In genomic region chr10:5094265-5095205, GRCh38 we compare ENCODE assay signal across 8 cellular contexts.
A peak's percentile ranks its signal among the peaks of the same experiment; 100 is the strongest.
DNase-seq lines count a peak whose midpoint lies in the region; ATAC-seq, FAIRE-seq and TF ChIP-seq lines count a peak whose summit lies in the region.

TSS of gene AKR1C3 (plus strand) at chr10:5094414. CDS start at chr10:5094445, 31 bp downstream.

- H3K9me3 ChIP-seq in BLaER1 treated with 17β-estradiol and CSF1 and Interleukin-3, amounts not matched to agents 10 nM and 100 nM (replicated peaks in 1 of 11) = peaks cover 0 to 12% (median 0%) of the 10 kb centered on the region in 11 experiments; a peak in 9 of 22 replicates

- peak; percentile 21 for DNase-seq in HEK293T (ENCODE audit: extremely low spot score)
- DNase-seq in epithelial cell of esophagus (ENCODE audit: low read depth) = peak; percentile 82
- peak; percentile 18 for DNase-seq in midbrain (lab: John Stamatoyannopoulos, UW)
- peak; percentile 46 for DNase-seq in urothelium cell line (ENCODE audit: low spot score)

- H3K4me2 ChIP-seq in BLaER1 treated with 17β-estradiol and CSF1 and Interleukin-3, amounts not matched to agents 10 nM and 100 nM = peak within 1 kb of the TSS; percentile 48 to 83 (median 74)

- H3K36me3 ChIP-seq in BLaER1 treated with 17β-estradiol and CSF1 and Interleukin-3, amounts not matched to agents 10 nM and 100 nM = no peaks in the 10 kb centered on the region

- peaks cover 0 to 12% (median 8%) of the 10 kb centered on the region in 10 experiments; a peak in 13 of 20 replicates for H3K4me1 ChIP-seq in BLaER1 treated with 17β-estradiol and CSF1 and Interleukin-3, amounts not matched to agents 10 nM and 100 nM

- CTCF ChIA-PET in HEK293T (lab: Yijun Ruan, JAX) = no interaction called here

- POLR2A ChIA-PET in HEK293T (lab: Yijun Ruan, JAX) = no interaction called here

- H3K27ac ChIP-seq in BLaER1 treated with 17β-estradiol and CSF1 and Interleukin-3, amounts not matched to agents 10 nM and 100 nM = peak within 1 kb of the TSS in 6 of 11 experiments; percentile 1 to 62 (median 24); a peak in 7 of 22 replicates

- peak within 1 kb of the TSS; percentile 44 to 60 (median 54) for H3K4me3 ChIP-seq in BLaER1 treated with 17β-estradiol and CSF1 and Interleukin-3, amounts not matched to agents 10 nM and 100 nM
- peak within 1 kb of the TSS; percentile 53 for H3K4me3 ChIP-seq in epithelial cell of esophagus (ENCODE audit: low read length)

- no peaks in the 10 kb centered on the region for H4K20me1 ChIP-seq in BLaER1 treated with 17β-estradiol and CSF1 and Interleukin-3, amounts not matched to agents 10 nM and 100 nM

- no peak for FAIRE-seq in urothelium cell line (lab: Jason Lieb, UNC)

- peak; percentile 92 for ATAC-seq in SK-N-SH treated with all-trans-retinoic acid at 6 μM for 48 hours
- ATAC-seq in GM21447 (IDR thresholded peaks at IDR 0.05; ENCODE audit: unreplicated experiment) = no peak
- ATAC-seq in GM19351 (IDR thresholded peaks at IDR 0.05; ENCODE audit: unreplicated experiment) = no peak

- peak; percentile 62 for TF ChIP-seq CTCF in epithelial cell of esophagus (IDR thresholded peaks at IDR 0.05; ENCODE audit: insufficient read depth, low read depth, low read length, missing control alignments)

- H3K9ac ChIP-seq in BLaER1 treated with 17β-estradiol and CSF1 and Interleukin-3, amounts not matched to agents 10 nM and 100 nM = peak within 1 kb of the TSS in 10 of 11 experiments; percentile 9 to 60 (median 42); a peak in 14 of 22 replicates

- H3K27me3 ChIP-seq in BLaER1 treated with 17β-estradiol and CSF1 and Interleukin-3, amounts not matched to agents 10 nM and 100 nM = no peaks in the 10 kb centered on the region

TF ChIP-seq in HEK293T, 16 proteins besides CTCF, POLR2A, EP300 and RAD21:
- no peak for TF ChIP-seq HDGF (IDR thresholded peaks at IDR 0.05; ENCODE audit: borderline replicate concordance)
- no peak for TF ChIP-seq TARDBP (IDR thresholded peaks at IDR 0.05)
- TF ChIP-seq NFRKB (IDR thresholded peaks at IDR 0.05) = no peak
- no peak for TF ChIP-seq LEF1 (IDR thresholded peaks at IDR 0.05; ENCODE audit: borderline replicate concordance)
- no peak for TF ChIP-seq ZNF384 (IDR thresholded peaks at IDR 0.05)
- no peak for TF ChIP-seq CTBP1 (IDR thresholded peaks at IDR 0.05; ENCODE audit: borderline replicate concordance)
- TF ChIP-seq SUZ12 (IDR thresholded peaks at IDR 0.05) = no peak
- TF ChIP-seq ELF4 (IDR thresholded peaks at IDR 0.05) = no peak
- no peak for TF ChIP-seq FOXM1 (IDR thresholded peaks at IDR 0.05; ENCODE audit: borderline replicate concordance)
- TF ChIP-seq BHLHE40 (IDR thresholded peaks at IDR 0.05; ENCODE audit: borderline replicate concordance) = no peak
- no peak for TF ChIP-seq L3MBTL2 (conservative IDR thresholded peaks at IDR 0.05)
- no peak for TF ChIP-seq FOXA1 (IDR thresholded peaks at IDR 0.05)
- no peak for TF ChIP-seq SP1 (IDR thresholded peaks at IDR 0.05)
- TF ChIP-seq ARNT (IDR thresholded peaks at IDR 0.05) = no peak
- no peak for TF ChIP-seq FOXK2 (IDR thresholded peaks at IDR 0.05)
- TF ChIP-seq, protein P1, sequence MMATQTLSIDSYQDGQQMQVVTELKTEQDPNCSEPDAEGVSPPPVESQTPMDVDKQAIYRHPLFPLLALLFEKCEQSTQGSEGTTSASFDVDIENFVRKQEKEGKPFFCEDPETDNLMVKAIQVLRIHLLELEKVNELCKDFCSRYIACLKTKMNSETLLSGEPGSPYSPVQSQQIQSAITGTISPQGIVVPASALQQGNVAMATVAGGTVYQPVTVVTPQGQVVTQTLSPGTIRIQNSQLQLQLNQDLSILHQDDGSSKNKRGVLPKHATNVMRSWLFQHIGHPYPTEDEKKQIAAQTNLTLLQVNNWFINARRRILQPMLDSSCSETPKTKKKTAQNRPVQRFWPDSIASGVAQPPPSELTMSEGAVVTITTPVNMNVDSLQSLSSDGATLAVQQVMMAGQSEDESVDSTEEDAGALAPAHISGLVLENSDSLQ (IDR thresholded peaks at IDR 0.05) = no peak

TF ChIP-seq in SK-N-SH treated with all-trans-retinoic acid at 6 μM for 48 hours, 23 proteins besides CTCF, POLR2A, EP300 and RAD21:
- TF ChIP-seq ARNTL (CRISPR knock-in tag; IDR thresholded peaks at IDR 0.05; ENCODE audit: borderline replicate concordance, low read depth) = no peak
- no peak for TF ChIP-seq GLIS3 (CRISPR knock-in tag; IDR thresholded peaks at IDR 0.05)
- TF ChIP-seq SNAI2 (CRISPR knock-in tag; IDR thresholded peaks at IDR 0.05) = no peak
- no peak for TF ChIP-seq ZNF565 (CRISPR knock-in tag; conservative IDR thresholded peaks at IDR 0.05; ENCODE audit: low read depth)
- TF ChIP-seq RARB (CRISPR knock-in tag; IDR thresholded peaks at IDR 0.05) = no peak
- TF ChIP-seq ZNF8 (CRISPR knock-in tag; IDR thresholded peaks at IDR 0.05) = no peak
- TF ChIP-seq, protein P2, sequence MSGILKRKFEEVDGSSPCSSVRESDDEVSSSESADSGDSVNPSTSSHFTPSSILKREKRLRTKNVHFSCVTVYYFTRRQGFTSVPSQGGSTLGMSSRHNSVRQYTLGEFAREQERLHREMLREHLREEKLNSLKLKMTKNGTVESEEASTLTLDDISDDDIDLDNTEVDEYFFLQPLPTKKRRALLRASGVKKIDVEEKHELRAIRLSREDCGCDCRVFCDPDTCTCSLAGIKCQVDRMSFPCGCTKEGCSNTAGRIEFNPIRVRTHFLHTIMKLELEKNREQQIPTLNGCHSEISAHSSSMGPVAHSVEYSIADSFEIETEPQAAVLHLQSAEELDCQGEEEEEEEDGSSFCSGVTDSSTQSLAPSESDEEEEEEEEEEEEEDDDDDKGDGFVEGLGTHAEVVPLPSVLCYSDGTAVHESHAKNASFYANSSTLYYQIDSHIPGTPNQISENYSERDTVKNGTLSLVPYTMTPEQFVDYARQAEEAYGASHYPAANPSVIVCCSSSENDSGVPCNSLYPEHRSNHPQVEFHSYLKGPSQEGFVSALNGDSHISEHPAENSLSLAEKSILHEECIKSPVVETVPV (CRISPR knock-in tag; IDR thresholded peaks at IDR 0.05) = no peak
- no peak for TF ChIP-seq TOX (CRISPR knock-in tag; IDR thresholded peaks at IDR 0.05; ENCODE audit: borderline replicate concordance)
- TF ChIP-seq ZFP3 (CRISPR knock-in tag; IDR thresholded peaks at IDR 0.05) = no peak
TF ChIP-seq in SK-N-SH treated with all-trans-retinoic acid at 6 μM for 48 hours: peak in this region for 0.

Comparison
In these comparisons a context has a peak if more than half of its experiments do, and no peak if none do; other contexts are left out.
1. DNase-seq: peak in every context shown above with its lines; median percentile 82 in epithelial cell of esophagus; 46 in urothelium cell line; 21 in HEK293T; 18 in midbrain.